ENCODE assay signal across 8 cellular contexts in genomic region chr1:67214420-67215174, GRCh38. TPM values are rescaled to one million over a fixed set of nuclear protein-coding genes. Genes with fewer than 3 reads are reported as not detected.
DNase-seq lines count a peak whose midpoint lies in the region; ATAC-seq, FAIRE-seq and TF ChIP-seq lines count a peak whose summit lies in the region.

No MANE protein-coding gene starts in this region.

- H3K4me1 Mint-ChIP-seq in activated T-helper 17 cell treated with anti-CD3 and anti-CD28 coated beads, Interleukin-2, amount 50 U/mL, for 72 hours, result peaks cover 30% of the 10 kb centered on the region
- peaks cover 58% of the 10 kb centered on the region for H3K4me1 Mint-ChIP-seq in stimulated activated naive CD8-positive, alpha-beta T cell treated with anti-CD3 and anti-CD28 coated beads, Interleukin-15, Interleukin-2, amounts not matched to agents 100 ng/mL and 50 ng/mL, for 24 hours (ENCODE audit: low read depth)

- H3K27ac Mint-ChIP-seq in activated T-helper 17 cell treated with anti-CD3 and anti-CD28 coated beads, Interleukin-2, amount 50 U/mL, for 72 hours, result peak overlapping the region; percentile 64
- H3K27ac Mint-ChIP-seq in stimulated activated naive CD8-positive, alpha-beta T cell treated with anti-CD3 and anti-CD28 coated beads, Interleukin-15, Interleukin-2, amounts not matched to agents 100 ng/mL and 50 ng/mL, for 24 hours, result peak overlapping the region; percentile 24

- TF ChIP-seq CTCF in LNCAP (IDR thresholded peaks at IDR 0.05), result peak; percentile 67

- ATAC-seq in GM21825 (IDR thresholded peaks at IDR 0.05; ENCODE audit: unreplicated experiment), result peak; percentile 80
- no peak for ATAC-seq in activated T-helper 17 cell treated with anti-CD3 and anti-CD28 coated beads, Interleukin-2, amount 50 U/mL, for 72 hours (replicated peaks)

- peak; percentile 38 for FAIRE-seq in islet of Langerhans (lab: Jason Lieb, UNC)

- H3K27me3 Mint-ChIP-seq in activated T-helper 17 cell treated with anti-CD3 and anti-CD28 coated beads, Interleukin-2, amount 50 U/mL, for 72 hours, result no peaks in the 10 kb centered on the region
- H3K27me3 Mint-ChIP-seq in stimulated activated naive CD8-positive, alpha-beta T cell treated with anti-CD3 and anti-CD28 coated beads, Interleukin-15, Interleukin-2, amounts not matched to agents 100 ng/mL and 50 ng/mL, for 24 hours, result no peaks in the 10 kb centered on the region

- H3K36me3 Mint-ChIP-seq in activated T-helper 17 cell treated with anti-CD3 and anti-CD28 coated beads, Interleukin-2, amount 50 U/mL, for 72 hours (ENCODE audit: low read depth), result peaks cover 38% of the 10 kb centered on the region
- H3K36me3 Mint-ChIP-seq in stimulated activated naive CD8-positive, alpha-beta T cell treated with anti-CD3 and anti-CD28 coated beads, Interleukin-15, Interleukin-2, amounts not matched to agents 100 ng/mL and 50 ng/mL, for 24 hours (ENCODE audit: low read depth), result no peaks in the 10 kb centered on the region

- DNase-seq in activated T-cell treated with anti-CD3 and anti-CD28 coated beads for 1 hour (ENCODE audit: low read depth), result peak; percentile 26
- DNase-seq in activated T-cell treated with anti-CD3 and anti-CD28 coated beads, Interleukin-2, amount 50 U/mL, for 1 hour, result no peak
- no peak for DNase-seq in NCI-H146 (lab: John Stamatoyannopoulos, UW)

- H3K4me3 Mint-ChIP-seq in activated T-helper 17 cell treated with anti-CD3 and anti-CD28 coated beads, Interleukin-2, amount 50 U/mL, for 72 hours, result no peak overlapping the region
- no peak overlapping the region for H3K4me3 Mint-ChIP-seq in stimulated activated naive CD8-positive, alpha-beta T cell treated with anti-CD3 and anti-CD28 coated beads, Interleukin-15, Interleukin-2, amounts not matched to agents 100 ng/mL and 50 ng/mL, for 24 hours

- H3K9me3 Mint-ChIP-seq in activated T-helper 17 cell treated with anti-CD3 and anti-CD28 coated beads, Interleukin-2, amount 50 U/mL, for 72 hours, result peaks cover 5% of the 10 kb centered on the region
- no peaks in the 10 kb centered on the region for H3K9me3 Mint-ChIP-seq in stimulated activated naive CD8-positive, alpha-beta T cell treated with anti-CD3 and anti-CD28 coated beads, Interleukin-15, Interleukin-2, amounts not matched to agents 100 ng/mL and 50 ng/mL, for 24 hours

RNA-seq across cellular contexts. Expression of gene IL23R, which starts 48.3 kb away (rescaled TPM):
- total RNA-seq in activated T-helper 17 cell treated with anti-CD3 and anti-CD28 coated beads, Interleukin-2, amount 50 U/mL, for 72 hours, result 10 to 100 TPM; 15.2 to 20.1 TPM
